In the genomic region with DNA sequence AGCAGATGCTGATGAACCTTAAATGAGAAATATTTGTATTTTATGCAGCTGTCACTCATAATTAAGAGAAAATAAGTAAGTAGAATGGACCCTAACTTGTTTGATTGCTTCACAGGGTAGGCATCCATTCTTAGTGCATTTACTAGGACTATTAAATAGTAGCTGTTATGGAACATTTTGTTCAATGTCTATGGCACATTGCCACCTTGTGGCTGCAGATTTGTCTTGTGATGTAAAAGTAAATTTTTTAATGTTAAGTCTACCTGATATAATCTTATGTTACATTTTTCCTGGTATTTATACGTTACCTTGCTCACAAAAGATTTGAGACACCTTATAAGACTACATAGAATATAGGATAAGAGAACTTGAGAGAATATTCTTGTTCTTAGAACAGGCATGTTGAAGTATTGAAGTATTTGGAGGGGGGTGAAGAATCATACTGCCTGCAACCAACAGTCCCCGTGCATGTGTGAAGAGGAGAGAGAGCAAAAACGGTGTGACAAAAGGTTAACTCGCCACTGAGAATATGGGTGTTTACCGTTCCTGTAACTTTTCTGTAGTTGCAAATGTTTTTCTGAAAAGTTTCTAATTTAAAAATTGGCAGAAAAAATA, we compare ENCODE assay signal across 9 cellular contexts.
DNase-seq lines count a peak whose midpoint lies in the region; ATAC-seq, FAIRE-seq and TF ChIP-seq lines count a peak whose summit lies in the region.
"Had no signal": no experiment of that assay in that cellular context is flagged by ENCODE, and none has a peak within 500 bp of the region (broad histone marks: within the 10 kb centered on the region; RNA-seq: fewer than 3 reads in every experiment).

No MANE protein-coding gene starts in this region.

- H3K79me2 ChIP-seq in H9 (ENCODE audit: insufficient read depth, low read length) = no peaks in the 10 kb centered on the region

- H3K4me1 Mint-ChIP-seq in H9 = peaks cover 0 to 2% of the 10 kb centered on the region in 2 experiments; a peak in 1 of 4 replicates
- peaks cover 24% of the 10 kb centered on the region for H3K4me1 Mint-ChIP-seq in stimulated activated memory B cell treated with anti-CD40 and anti-IgM and Interleukin-4, amounts not matched to agents 10 μg/mL and 1 μg/mL and 100 μg/mL, for 72 hours

- no peak overlapping the region; a peak in 1 of 7 replicates for H3K27ac Mint-ChIP-seq in H9
- peak overlapping the region; percentile 71 for H3K27ac Mint-ChIP-seq in stimulated activated memory B cell treated with anti-CD40 and anti-IgM and Interleukin-4, amounts not matched to agents 10 μg/mL and 1 μg/mL and 100 μg/mL, for 72 hours

- H3K27me3 ChIP-seq in BJ (ENCODE audit: control insufficient read depth, insufficient read depth, low read length) = peaks cover 2% of the 10 kb centered on the region; the same call in 1 of the 2 replicates
- H3K27me3 ChIP-seq in H9 (ENCODE audit: insufficient read depth, low read length) = no peaks in the 10 kb centered on the region
- H3K27me3 ChIP-seq in body of pancreas = no peaks in the 10 kb centered on the region

- CTCF ChIA-PET in BJ (lab: Yijun Ruan, JAX) = interaction anchor here (0.7 to 2.7 kb wide), 5 partner anchors 13 to 451 kb away, joined by 3 to 12 read pairs (median 4); no protein-coding TSS in a partner anchor

- H2BK120ac ChIP-seq in H9 (ENCODE audit: low read depth, low read length, poor library complexity, severe bottlenecking) = no peak overlapping the region

- no peak overlapping the region for H3K4ac ChIP-seq in H9 (ENCODE audit: low read depth, low read length)

- H3T11ph ChIP-seq in H9 (ENCODE audit: low read length) = no peak overlapping the region

- ATAC-seq in body of pancreas (peak; percentile 67), GM21619 (IDR thresholded peaks at IDR 0.05; ENCODE audit: unreplicated experiment) (no peak), HG03196 (IDR thresholded peaks at IDR 0.05; ENCODE audit: unreplicated experiment) (no peak)
- no peak for ATAC-seq in stimulated activated memory B cell treated with anti-CD40 and anti-IgM and Interleukin-4, amounts not matched to agents 10 μg/mL and 1 μg/mL and 100 μg/mL, for 72 hours

- no peak overlapping the region for H2BK12ac ChIP-seq in H9 (ENCODE audit: insufficient read length, low read depth, low read length)

- no peak overlapping the region for H4K91ac ChIP-seq in H9 (ENCODE audit: insufficient read length, low read depth, low read length)

- no peak overlapping the region for H2AK5ac ChIP-seq in H9 (ENCODE audit: insufficient read length, low read length)

- H3K9me3 ChIP-seq in H9 (ENCODE audit: control insufficient read depth, low read depth, low read length) (no peaks in the 10 kb centered on the region), body of pancreas (no peaks in the 10 kb centered on the region), kidney (ENCODE audit: control insufficient read depth in 1 of 2, low read length in 2 of 2) (no peaks in the 10 kb centered on the region)

- no peak overlapping the region for H3K18ac ChIP-seq in H9 (ENCODE audit: insufficient read length, low read depth, low read length)

- no peak overlapping the region for H3K27ac ChIP-seq in H9 (ENCODE audit: insufficient read length, low read depth, low read length)
- no peak overlapping the region for H3K27ac ChIP-seq in body of pancreas
- H3K27ac ChIP-seq in kidney (ENCODE audit: low read depth in 2 of 2, low read length in 2 of 2) = no peak overlapping the region
- H3K27ac ChIP-seq: HL-60 had no signal

- no peak overlapping the region for H3K56ac ChIP-seq in H9 (ENCODE audit: insufficient read length, low read depth, low read length)

- no peaks in the 10 kb centered on the region for H3K36me3 Mint-ChIP-seq in H9 (ENCODE audit: insufficient read depth in 1 of 3, low read depth in 3 of 3)
- no peaks in the 10 kb centered on the region for H3K36me3 Mint-ChIP-seq in stimulated activated memory B cell treated with anti-CD40 and anti-IgM and Interleukin-4, amounts not matched to agents 10 μg/mL and 1 μg/mL and 100 μg/mL, for 72 hours

- H3K9ac ChIP-seq in H9 (ENCODE audit: extremely low read depth, insufficient read length, low read length) (no peak overlapping the region), kidney (ENCODE audit: low read length in 2 of 2) (no peak overlapping the region)

- POLR2A ChIA-PET in BJ (lab: Charles Lee) = no interaction called here

- H2BK20ac ChIP-seq in H9 (ENCODE audit: low read depth, low read length, poor library complexity, severe bottlenecking) = no peak overlapping the region

- TF ChIP-seq CTCF in BJ (IDR thresholded peaks at IDR 0.05; ENCODE audit: insufficient read depth, low read depth, low read length) (peak; percentile 15; the same call in 1 of the 2 replicates), H9 (conservative IDR thresholded peaks at IDR 0.05) (peak; percentile 67), body of pancreas (IDR thresholded peaks at IDR 0.05) (peak; percentile 31 to 71 (median 57)), kidney (IDR thresholded peaks at IDR 0.05; ENCODE audit: borderline replicate concordance, extremely low read depth, insufficient read depth) (peak; percentile 60)

- H3K4me3 ChIP-seq in BJ (ENCODE audit: low read depth, low read length) (no peak overlapping the region), body of pancreas (no peak overlapping the region), kidney (ENCODE audit: low read length in 2 of 2) (no peak overlapping the region)

- peak; percentile 94 for FAIRE-seq in kidney (lab: Jason Lieb, UNC)

- no peak overlapping the region for H3K23ac ChIP-seq in H9 (ENCODE audit: insufficient read length, low read depth, low read length)

- no peak overlapping the region for H3K4me2 ChIP-seq in H9 (ENCODE audit: insufficient read depth, insufficient read length, low read length)

- H2BK5ac ChIP-seq in H9 (ENCODE audit: insufficient read length, low read length) = no peak overlapping the region

- H2AFZ ChIP-seq in H9 (ENCODE audit: low read length) = no peak overlapping the region

- no peak overlapping the region for H4K8ac ChIP-seq in H9 (replicated peaks; ENCODE audit: insufficient read length, low read depth, low read length)

- H3K4me1 ChIP-seq in H9 (ENCODE audit: insufficient read depth, low read length) (no peaks in the 10 kb centered on the region), body of pancreas (no peaks in the 10 kb centered on the region), kidney (ENCODE audit: control insufficient read depth in 1 of 2, insufficient read depth in 1 of 2, low read depth in 1 of 2, low read length in 2 of 2) (no peaks in the 10 kb centered on the region)

- no peaks in the 10 kb centered on the region for H3K23me2 ChIP-seq in H9 (ENCODE audit: insufficient read length, low read depth, low read length, poor library complexity, severe bottlenecking)

- DNase-seq in BJ (ENCODE audit: low read depth) (no peak), H9 (no peak), NCI-H748 (lab: John Stamatoyannopoulos, UW; ENCODE audit: unreplicated experiment) (peak; percentile 85), body of pancreas (peak; percentile 58 to 73 (median 70)), kidney (no peak)

- H3K36me3 ChIP-seq in BJ (ENCODE audit: control insufficient read depth, insufficient read depth, low read length) = no peaks in the 10 kb centered on the region
- no peaks in the 10 kb centered on the region for H3K36me3 ChIP-seq in body of pancreas (replicated peaks in 1 of 2; ENCODE audit: insufficient read depth in 1 of 2, low read depth in 2 of 2)
- H3K36me3 ChIP-seq in kidney (ENCODE audit: control insufficient read depth in 1 of 2, insufficient read depth in 2 of 2, low read length in 2 of 2) = peaks cover 0 to 3% of the 10 kb centered on the region in 2 donors

- H2BK15ac ChIP-seq in H9 (ENCODE audit: low read depth, low read length) = no peak overlapping the region

- H3K79me1 ChIP-seq in H9 (ENCODE audit: insufficient read depth, low read depth, low read length, poor library complexity, severe bottlenecking) = no peaks in the 10 kb centered on the region

- H3K4me3 Mint-ChIP-seq in H9 = no peak overlapping the region
- no peak overlapping the region for H3K4me3 Mint-ChIP-seq in stimulated activated memory B cell treated with anti-CD40 and anti-IgM and Interleukin-4, amounts not matched to agents 10 μg/mL and 1 μg/mL and 100 μg/mL, for 72 hours

- no peak for TF ChIP-seq POLR2A in body of pancreas (IDR thresholded peaks at IDR 0.05)

- H3K14ac ChIP-seq in H9 (ENCODE audit: insufficient read depth, low read length) = no peak overlapping the region

- peaks cover 11% of the 10 kb centered on the region for H3K27me3 Mint-ChIP-seq in H9 (ENCODE audit: low read depth)
- peaks cover 7% of the 10 kb centered on the region for H3K27me3 Mint-ChIP-seq in stimulated activated memory B cell treated with anti-CD40 and anti-IgM and Interleukin-4, amounts not matched to agents 10 μg/mL and 1 μg/mL and 100 μg/mL, for 72 hours

- no peak overlapping the region for H4K5ac ChIP-seq in H9 (ENCODE audit: insufficient read length, low read depth, low read length)

- no peaks in the 10 kb centered on the region for H4K20me1 ChIP-seq in H9 (ENCODE audit: control insufficient read depth, insufficient read depth, insufficient read length)

- intact Hi-C loops in body of pancreas (cut with DNase I) (loop anchor here (5.0 kb wide), 1 partner anchor 450 kb away; no protein-coding TSS in a partner anchor), kidney (cut with DNase I) (loop anchor here (5.0 kb wide), 1 partner anchor 450 kb away; no protein-coding TSS in a partner anchor)

- no peaks in the 10 kb centered on the region for H3K9me3 Mint-ChIP-seq in H9
- no peaks in the 10 kb centered on the region for H3K9me3 Mint-ChIP-seq in stimulated activated memory B cell treated with anti-CD40 and anti-IgM and Interleukin-4, amounts not matched to agents 10 μg/mL and 1 μg/mL and 100 μg/mL, for 72 hours

- WGBS in H9 (ENCODE audit: extremely low coverage, insufficient read length, low lambda C conversion rate) = no CpG with 5 or more reads among the region's 5 CpGs
- 35 to 36% methylated on average over 5 of the region's 5 CpGs for WGBS in body of pancreas, 2 donors

Comparison
In these comparisons a context has a peak if more than half of its experiments do, and no peak if none do; other contexts are left out.
1. DNase-seq: peak in NCI-H748 (single experiment) and body of pancreas (4 of 4); none in BJ (single experiment), H9 (single experiment) and kidney (single experiment).
2. CTCF ChIP-seq: peak in every context shown above with its lines; median percentile 67 in H9; 60 in kidney; 57 in body of pancreas; 15 in BJ.